ENCODE assay signal across 8 cellular contexts in genomic region chr1:241846862-241847539, GRCh38. TPM values are rescaled to one million over a fixed set of nuclear protein-coding genes. Genes with fewer than 3 reads are reported as not detected.
DNase-seq lines count a peak whose midpoint lies in the region; ATAC-seq and TF ChIP-seq lines count a peak whose summit lies in the region.

No MANE protein-coding gene starts in this region.

- H3K36me3 ChIP-seq in SJCRH30 (peaks cover 17% of the 10 kb centered on the region), sigmoid colon (no peaks in the 10 kb centered on the region)

- WGBS in sigmoid colon, 2 donors = 90 to 94% methylated on average over 4 of the region's 4 CpGs

- in situ Hi-C loops in G401 (cut with HindIII; ENCODE audit: low sequenced_read_pairs) = no loop called here

- TF ChIP-seq CTCF in GM12864 (IDR thresholded peaks at IDR 0.05; ENCODE audit: low read depth, low read length, missing control alignments) = no peak
- TF ChIP-seq CTCF in sigmoid colon (IDR thresholded peaks at IDR 0.05) = no peak

- H3K9me3 ChIP-seq in SJCRH30 (replicated peaks) (no peaks in the 10 kb centered on the region), sigmoid colon (no peaks in the 10 kb centered on the region)

- no peak for DNase-seq in GM12864 (ENCODE audit: low read depth)
- no peak for DNase-seq in SJCRH30
- no peak for DNase-seq in epithelial cell of prostate (ENCODE audit: low read depth, low spot score)
- no peak for DNase-seq in sigmoid colon
- no peak for DNase-seq in NCI-H1105 treated with DMSO at 0.1 percent for 48 hours (lab: John Stamatoyannopoulos, UW)
- no peak for DNase-seq in NCI-H187 (lab: John Stamatoyannopoulos, UW)
- DNase-seq in G401 (ENCODE audit: low spot score) = no peak

- H3K27ac ChIP-seq in SJCRH30 = peak overlapping the region; percentile 82
- H3K27ac ChIP-seq in epithelial cell of prostate = peak overlapping the region; percentile 96
- peak overlapping the region; percentile 95 to 99 (median 96) for H3K27ac ChIP-seq in sigmoid colon

- no peak for ATAC-seq in GM18498 (IDR thresholded peaks at IDR 0.05; ENCODE audit: unreplicated experiment)

- TF ChIP-seq POLR2A in sigmoid colon (IDR thresholded peaks at IDR 0.05) = no peak

- H3K27me3 ChIP-seq in SJCRH30 = no peaks in the 10 kb centered on the region
- no peaks in the 10 kb centered on the region for H3K27me3 ChIP-seq in sigmoid colon

- TF ChIP-seq EP300 in sigmoid colon (IDR thresholded peaks at IDR 0.05) = no peak

- H3K4me3 ChIP-seq in GM12864 (ENCODE audit: low read depth, low read length) (peak overlapping the region; percentile 91), SJCRH30 (peak overlapping the region; percentile 85), sigmoid colon (peak overlapping the region in 3 of 4 donors; percentile 72 to 89 (median 74))

- H3K4me1 ChIP-seq in SJCRH30 = no peaks in the 10 kb centered on the region
- H3K4me1 ChIP-seq in sigmoid colon = peaks cover 0 to 12% (median 11%) of the 10 kb centered on the region in 4 donors

- intact Hi-C loops in sigmoid colon (cut with DNase I) = loop anchor here (5.0 kb wide), 2 partner anchors 205 to 235 kb away; partner anchors contain the start of genes CHML and OPN3

RNA-seq across cellular contexts. Expression of gene EXO1, which starts 1.0 kb away (rescaled TPM):
- total RNA-seq in SJCRH30 (2014; rRNA removed; shearing (Covaris generic)) = 51.3 and 57.4 TPM in 2 replicates
- under 1 TPM in 2 of 4 donors, not detected in 2; 0.27 to 0.71 TPM for total RNA-seq in sigmoid colon
- polyA plus RNA-seq in sigmoid colon = 1 to 10 TPM in 2 of 3 donors, under 1 TPM in 1; under 0.01 to 3.4 (median 1.6) TPM
- total RNA-seq in G401 (2014; rRNA removed; shearing (Covaris generic)) = 29.7 and 46.2 TPM in 2 replicates

Comparison
In these comparisons a context has a peak if more than half of its experiments do, and no peak if none do; other contexts are left out.
1. RNA of gene EXO1, which starts 1.0 kb away (total RNA-seq): 51.3 to 57.4 TPM in SJCRH30 and 29.7 to 46.2 TPM in G401; 0.27 to 0.71 TPM in sigmoid colon; every median in the first group is over 10 times any median in the second.
2. Peak in every context shown above with its lines, with median percentiles within 50 percentile points of each other: H3K4me3 ChIP-seq and H3K27ac ChIP-seq.